Comparison of ENCODE assay signal across 30 cellular contexts in the genomic region with DNA sequence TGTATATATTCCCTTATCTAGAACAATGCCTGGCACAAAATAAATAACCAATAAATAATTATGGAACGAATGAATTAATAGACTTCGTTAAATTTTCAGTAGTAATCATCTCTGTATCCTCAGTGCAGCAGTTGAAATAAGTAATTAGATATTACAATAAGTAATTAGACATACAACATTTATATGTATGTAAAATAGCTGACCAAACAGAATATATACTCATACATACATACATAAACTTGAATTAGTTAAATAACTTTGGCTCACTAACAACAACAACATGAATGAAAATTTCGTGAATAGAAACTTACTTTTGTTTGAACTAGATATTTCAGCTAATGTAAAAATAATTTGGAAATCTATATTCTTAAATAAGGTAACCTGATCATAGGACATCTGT.
"Had no signal": no experiment of that assay in that cellular context is flagged by ENCODE, and none has a peak within 500 bp of the region (broad histone marks: within the 10 kb centered on the region; RNA-seq: fewer than 3 reads in every experiment).

No MANE protein-coding gene starts in this region.

- H3K9me3 ChIP-seq: ascending aorta, breast epithelium, colonic mucosa, gastrocnemius medialis, heart left ventricle had no signal

- H3K9me3 Mint-ChIP-seq: activated CD4-positive, alpha-beta memory T cell treated with anti-CD3 and anti-CD28 coated beads for 36 hours; activated CD4-positive, alpha-beta T cell treated with anti-CD3 and anti-CD28 coated beads, Interleukin-2, amount 10 ng/mL, durations not matched to agents 24 days and 14 days; activated naive CD4-positive, alpha-beta T cell treated with anti-CD3 and anti-CD28 coated beads, Interleukin-2, amount 10 ng/mL, durations not matched to agents 7 days and 5 days; activated naive CD4-positive, alpha-beta T cell treated with anti-CD3 and anti-CD28 coated beads, Interleukin-2, amount 50 U/mL, for 72 hours; activated naive CD8-positive, alpha-beta T cell treated with anti-CD3 and anti-CD28 coated beads, Interleukin-2, amount 10 ng/mL, durations not matched to agents 7 days and 5 days; brain had no signal

- H3K4me1 ChIP-seq: ascending aorta, breast epithelium, colonic mucosa, gastrocnemius medialis, heart left ventricle had no signal

- H3K27ac Mint-ChIP-seq: activated CD4-positive, alpha-beta memory T cell treated with anti-CD3 and anti-CD28 coated beads for 36 hours; activated CD4-positive, alpha-beta T cell treated with anti-CD3 and anti-CD28 coated beads for 36 hours; activated CD4-positive, alpha-beta T cell treated with anti-CD3 and anti-CD28 coated beads, Interleukin-2, amount 10 ng/mL, durations not matched to agents 24 days and 14 days; activated CD8-positive, alpha-beta memory T cell treated with anti-CD3 and anti-CD28 coated beads, Interleukin-2, amount 10 ng/mL, durations not matched to agents 7 days and 5 days; activated CD8-positive, alpha-beta T cell treated with anti-CD3 and anti-CD28 coated beads, Interleukin-2, amount 10 ng/mL, durations not matched to agents 7 days and 5 days; activated naive CD4-positive, alpha-beta T cell treated with anti-CD3 and anti-CD28 coated beads, Interleukin-2, amount 10 ng/mL, durations not matched to agents 7 days and 5 days; activated naive CD4-positive, alpha-beta T cell treated with anti-CD3 and anti-CD28 coated beads, Interleukin-2, amount 50 U/mL, for 72 hours; activated naive CD8-positive, alpha-beta T cell treated with anti-CD3 and anti-CD28 coated beads, Interleukin-2, amount 10 ng/mL, durations not matched to agents 7 days and 5 days; activated T-cell treated with anti-CD3 and anti-CD28 coated beads, Interleukin-2, amount 50 U/mL, for 72 hours; brain had no signal

- H3K36me3 ChIP-seq: ascending aorta, breast epithelium, cardiac muscle cell, colonic mucosa, gastrocnemius medialis, heart left ventricle had no signal

- FAIRE-seq: endometrium had no signal

- H3K4me1 Mint-ChIP-seq: activated CD4-positive, alpha-beta T cell treated with anti-CD3 and anti-CD28 coated beads for 36 hours; activated CD4-positive, alpha-beta T cell treated with anti-CD3 and anti-CD28 coated beads, Interleukin-2, amount 10 ng/mL, durations not matched to agents 24 days and 14 days; activated CD8-positive, alpha-beta memory T cell treated with anti-CD3 and anti-CD28 coated beads, Interleukin-2, amount 10 ng/mL, durations not matched to agents 7 days and 5 days; activated naive CD4-positive, alpha-beta T cell treated with anti-CD3 and anti-CD28 coated beads, Interleukin-2, amount 10 ng/mL, durations not matched to agents 7 days and 5 days; activated naive CD8-positive, alpha-beta T cell treated with anti-CD3 and anti-CD28 coated beads, Interleukin-2, amount 10 ng/mL, durations not matched to agents 7 days and 5 days had no signal

- H3K4me3 ChIP-seq: ascending aorta, breast epithelium, cardiac muscle cell, colonic mucosa, gastrocnemius medialis, heart left ventricle had no signal

- H3K27ac ChIP-seq: ascending aorta, breast epithelium, cardiac muscle cell, colonic mucosa, gastrocnemius medialis, heart left ventricle had no signal

- DNase-seq: activated CD4-positive, alpha-beta memory T cell treated with anti-CD3 and anti-CD28 coated beads for 36 hours; activated CD4-positive, alpha-beta T cell treated with anti-CD3 and anti-CD28 coated beads for 36 hours; activated CD4-positive, alpha-beta T cell treated with anti-CD3 and anti-CD28 coated beads, Interleukin-2, amount 10 ng/mL, durations not matched to agents 24 days and 14 days; activated CD4-positive, CD25-positive, alpha-beta regulatory T cell; activated CD4-positive, CD25-positive, alpha-beta regulatory T cell treated with anti-CD3 and anti-CD28 coated beads, Interleukin-2, amount 50 U/mL, for 72 hours; activated CD8-positive, alpha-beta memory T cell treated with anti-CD3 and anti-CD28 coated beads, Interleukin-2, amount 10 ng/mL, durations not matched to agents 7 days and 5 days; activated CD8-positive, alpha-beta memory T cell treated with anti-CD3 and anti-CD28 coated beads, Interleukin-2, amount 50 U/mL, for 4 hours; activated CD8-positive, alpha-beta T cell treated with anti-CD3 and anti-CD28 coated beads, Interleukin-2, amount 10 ng/mL, durations not matched to agents 7 days and 5 days; activated gamma-delta T cell; activated naive CD4-positive, alpha-beta T cell; activated naive CD4-positive, alpha-beta T cell treated with anti-CD3 and anti-CD28 coated beads, Interleukin-2, amount 10 ng/mL, durations not matched to agents 7 days and 5 days; activated naive CD8-positive, alpha-beta T cell treated with anti-CD3 and anti-CD28 coated beads, Interleukin-2, amount 10 ng/mL, durations not matched to agents 7 days and 5 days; activated T-cell treated with anti-CD3 and anti-CD28 coated beads, Interleukin-2, amount 50 U/mL, for 1 hour; activated T-cell treated with anti-CD3 and anti-CD28 coated beads, Interleukin-2, amount 50 U/mL, for 72 hours; central memory CD4-positive, alpha-beta T cell; cerebellar nuclear complex; colonic mucosa; effector CD8-positive, alpha-beta T cell; foreskin fibroblast; gastrocnemius medialis; glutamatergic neuron; heart left ventricle; T-helper 2 cell had no signal

- H3K36me3 Mint-ChIP-seq: activated CD4-positive, alpha-beta memory T cell treated with anti-CD3 and anti-CD28 coated beads for 36 hours; activated CD8-positive, alpha-beta memory T cell treated with anti-CD3 and anti-CD28 coated beads, Interleukin-2, amount 10 ng/mL, durations not matched to agents 7 days and 5 days; activated naive CD4-positive, alpha-beta T cell treated with anti-CD3 and anti-CD28 coated beads, Interleukin-2, amount 10 ng/mL, durations not matched to agents 7 days and 5 days; activated naive CD4-positive, alpha-beta T cell treated with anti-CD3 and anti-CD28 coated beads, Interleukin-2, amount 50 U/mL, for 72 hours; activated naive CD8-positive, alpha-beta T cell treated with anti-CD3 and anti-CD28 coated beads, Interleukin-2, amount 10 ng/mL, durations not matched to agents 7 days and 5 days; brain had no signal

- H3K27me3 ChIP-seq: ascending aorta, breast epithelium, cardiac muscle cell, colonic mucosa, gastrocnemius medialis, heart left ventricle had no signal

- H3K4me3 Mint-ChIP-seq: activated CD4-positive, alpha-beta memory T cell treated with anti-CD3 and anti-CD28 coated beads for 36 hours; activated CD4-positive, alpha-beta T cell treated with anti-CD3 and anti-CD28 coated beads for 36 hours; activated CD4-positive, alpha-beta T cell treated with anti-CD3 and anti-CD28 coated beads, Interleukin-2, amount 10 ng/mL, durations not matched to agents 24 days and 14 days; activated CD8-positive, alpha-beta memory T cell treated with anti-CD3 and anti-CD28 coated beads, Interleukin-2, amount 10 ng/mL, durations not matched to agents 7 days and 5 days; activated CD8-positive, alpha-beta T cell treated with anti-CD3 and anti-CD28 coated beads, Interleukin-2, amount 10 ng/mL, durations not matched to agents 7 days and 5 days; activated naive CD4-positive, alpha-beta T cell treated with anti-CD3 and anti-CD28 coated beads, Interleukin-2, amount 10 ng/mL, durations not matched to agents 7 days and 5 days; activated naive CD8-positive, alpha-beta T cell treated with anti-CD3 and anti-CD28 coated beads, Interleukin-2, amount 10 ng/mL, durations not matched to agents 7 days and 5 days; activated T-cell treated with anti-CD3 and anti-CD28 coated beads, Interleukin-2, amount 50 U/mL, for 72 hours; brain had no signal

- H3K27me3 Mint-ChIP-seq: activated naive CD4-positive, alpha-beta T cell treated with anti-CD3 and anti-CD28 coated beads, Interleukin-2, amount 10 ng/mL, durations not matched to agents 7 days and 5 days; brain had no signal

- ATAC-seq: activated CD4-positive, alpha-beta T cell treated with anti-CD3 and anti-CD28 coated beads for 36 hours; activated CD8-positive, alpha-beta memory T cell treated with anti-CD3 and anti-CD28 coated beads, Interleukin-2, amount 10 ng/mL, durations not matched to agents 7 days and 5 days; activated CD8-positive, alpha-beta T cell treated with anti-CD3 and anti-CD28 coated beads, Interleukin-2, amount 10 ng/mL, durations not matched to agents 7 days and 5 days; activated naive CD4-positive, alpha-beta T cell treated with anti-CD3 and anti-CD28 coated beads, Interleukin-2, amount 50 U/mL, for 72 hours; activated T-cell treated with anti-CD3 and anti-CD28 coated beads, Interleukin-2, amount 50 U/mL, for 72 hours; esophagus mucosa; gastrocnemius medialis; heart left ventricle had no signal
